Comparison of ENCODE assay signal across 8 cellular contexts in genomic region chr3:111861396-111861795, GRCh38. TPM values are rescaled to one million over a fixed set of nuclear protein-coding genes. Genes with fewer than 3 reads are reported as not detected.
DNase-seq lines count a peak whose midpoint lies in the region; ATAC-seq and TF ChIP-seq lines count a peak whose summit lies in the region.

No MANE protein-coding gene starts in this region.

- DNase-seq in right atrium auricular region (ENCODE audit: low spot score) (no peak), Right ventricle myocardium inferior (ENCODE audit: missing footprints) (no peak), brain microvascular endothelial cell (peak; percentile 40), aorta (no peak), 8988T (no peak)

- H3K9me3 ChIP-seq in right atrium auricular region (no peaks in the 10 kb centered on the region), mesodermal cell (ENCODE audit: control insufficient read depth, low read length) (no peaks in the 10 kb centered on the region), aorta (ENCODE audit: control insufficient read depth, low read length) (no peaks in the 10 kb centered on the region)

- H3K27ac ChIP-seq in right atrium auricular region (peak overlapping the region; percentile 92 to 93), brain microvascular endothelial cell (peak overlapping the region; percentile 99), mesodermal cell (ENCODE audit: low read depth, low read length, severe bottlenecking) (peak overlapping the region; percentile 98), aorta (ENCODE audit: low read depth in 1 of 2, low read length in 2 of 2) (peak overlapping the region in 1 of 2 donors; percentile 47)

- no peaks in the 10 kb centered on the region for H3K27me3 ChIP-seq in right atrium auricular region
- no peaks in the 10 kb centered on the region for H3K27me3 ChIP-seq in brain microvascular endothelial cell (replicated peaks)
- no peaks in the 10 kb centered on the region for H3K27me3 ChIP-seq in aorta (ENCODE audit: control insufficient read depth in 1 of 2, insufficient read depth in 2 of 2, low read length in 1 of 2)

- in situ Hi-C loops in brain microvascular endothelial cell (cut with HindIII; ENCODE audit: low pct_ligation_motif_present, low sequenced_read_pairs) = loop anchor here (10.0 kb wide), 1 partner anchor 147 kb away; no protein-coding TSS in a partner anchor

- intact Hi-C loops in Right ventricle myocardium inferior (cut with DNase I) (loop anchor here (2.0 to 5.0 kb wide), 3 partner anchors 39 to 79 kb away; no protein-coding TSS in a partner anchor), aorta (cut with DNase I) (loop anchor here (2.0 to 5.0 kb wide), 4 partner anchors 51 to 145 kb away; no protein-coding TSS in a partner anchor)

- peaks cover 0 to 56% of the 10 kb centered on the region in 2 donors for H3K4me1 ChIP-seq in right atrium auricular region
- peaks cover 43% of the 10 kb centered on the region for H3K4me1 ChIP-seq in mesodermal cell (ENCODE audit: control insufficient read depth, insufficient read depth, low read length, poor library complexity, severe bottlenecking)
- H3K4me1 ChIP-seq in aorta (ENCODE audit: control insufficient read depth in 1 of 2, insufficient read depth in 2 of 2, low read length in 2 of 2) = peaks cover 0 to 10% of the 10 kb centered on the region in 2 donors

- 20 to 31% methylated on average over 2 to 4 of the region's 7 CpGs for WGBS in mesodermal cell (ENCODE audit: insufficient coverage in 2 of 2), 2 experiments
- WGBS in aorta, 2 donors = 20 to 24% methylated on average over 7 of the region's 7 CpGs

- H3K4me3 ChIP-seq in right atrium auricular region (peak overlapping the region; percentile 79 to 88), brain microvascular endothelial cell (ENCODE audit: low read depth, low read length) (peak overlapping the region; percentile 73), mesodermal cell (ENCODE audit: extremely low read depth, insufficient read depth, low read length, poor library complexity, severe bottlenecking) (peak overlapping the region; percentile 91), aorta (ENCODE audit: low read length in 2 of 2) (peak overlapping the region; percentile 78 to 79)

- no peak for ATAC-seq in Right ventricle myocardium inferior
- ATAC-seq in aorta (ENCODE audit: low FRiP score) = no peak
- ATAC-seq in GM21825 (IDR thresholded peaks at IDR 0.05; ENCODE audit: unreplicated experiment) = no peak
- ATAC-seq in HG02623 (IDR thresholded peaks at IDR 0.05; ENCODE audit: unreplicated experiment) = no peak

- no peaks in the 10 kb centered on the region for H3K36me3 ChIP-seq in right atrium auricular region
- H3K36me3 ChIP-seq in brain microvascular endothelial cell (replicated peaks) = no peaks in the 10 kb centered on the region
- H3K36me3 ChIP-seq in mesodermal cell (ENCODE audit: control insufficient read depth, insufficient read depth, low read length) = no peaks in the 10 kb centered on the region
- H3K36me3 ChIP-seq in aorta (ENCODE audit: control insufficient read depth in 1 of 2, insufficient read depth in 2 of 2, low read length in 1 of 2) = no peaks in the 10 kb centered on the region

- no peak for TF ChIP-seq CTCF in right atrium auricular region (IDR thresholded peaks at IDR 0.05)
- no peak for TF ChIP-seq CTCF in brain microvascular endothelial cell (IDR thresholded peaks at IDR 0.05; ENCODE audit: low read depth, low read length, missing control alignments)

RNA-seq across cellular contexts. Expression of gene PHLDB2, which starts 2.3 kb away (rescaled TPM):
- 10 to 100 TPM; 20.2 to 48.1 TPM for total RNA-seq in right atrium auricular region
- 127 TPM for total RNA-seq in Right ventricle myocardium inferior
- polyA plus RNA-seq in mesodermal cell (2013, experiment 1 of 2) = 46.1 TPM
- 46.3 TPM for polyA plus RNA-seq in mesodermal cell (2013, experiment 2 of 2)
- total RNA-seq in aorta = 100 to 1,000 TPM; 166 to 175 TPM
- polyA plus RNA-seq in aorta = 10 to 100 TPM; 25.9 to 58.4 TPM
